22 cellular contexts compared by ENCODE assay signal in the genomic region with DNA sequence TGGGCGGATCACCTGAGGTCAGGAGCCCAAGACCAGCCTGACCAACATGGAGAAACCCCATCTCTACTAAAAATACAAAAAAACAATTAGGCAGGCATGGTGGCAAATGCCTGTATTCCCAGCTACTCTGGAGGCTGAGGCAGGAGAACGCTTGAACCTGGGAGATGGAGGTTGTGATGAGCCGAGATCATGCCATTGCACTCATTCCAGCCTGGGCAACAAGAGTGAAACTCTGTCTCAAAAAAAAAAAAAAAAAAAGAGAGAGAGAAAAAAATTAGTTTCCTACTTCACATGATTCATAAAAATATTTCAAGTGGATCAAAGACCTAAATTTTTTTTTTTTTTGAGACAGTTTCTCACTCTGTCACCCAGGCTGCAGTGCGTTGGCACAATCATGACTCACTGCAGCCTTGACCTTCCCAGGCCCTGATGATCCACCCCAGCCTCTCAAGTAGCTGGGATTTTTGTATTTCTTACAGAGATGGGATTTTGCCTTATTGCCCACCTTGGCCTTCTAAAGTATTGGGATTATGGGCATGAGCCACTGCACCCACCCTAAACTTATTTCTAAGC. TPM values are rescaled to one million over a fixed set of nuclear protein-coding genes. Genes with fewer than 3 reads are reported as not detected.
A peak's percentile ranks its signal among the peaks of the same experiment; 100 is the strongest.
DNase-seq lines count a peak whose midpoint lies in the region; TF ChIP-seq lines count a peak whose summit lies in the region.
"Had no signal": no experiment of that assay in that cellular context is flagged by ENCODE, and none has a peak within 500 bp of the region (broad histone marks: within the 10 kb centered on the region; RNA-seq: fewer than 3 reads in every experiment).

No MANE protein-coding gene starts in this region.

- in situ Hi-C loops in mammary epithelial cell (cut with MboI; ENCODE audit: low sequenced_read_pairs in 2 of 2), result no loop called here

- no peaks in the 10 kb centered on the region for H4K20me1 ChIP-seq in mammary epithelial cell (ENCODE audit: insufficient read depth, low read length)
- H4K20me1 ChIP-seq in PC-9 (ENCODE audit: insufficient read depth), result no peaks in the 10 kb centered on the region

- H3K9me3 Mint-ChIP-seq in MCF 10A (ENCODE audit: unreplicated experiment), result no peaks in the 10 kb centered on the region
- H3K9me3 Mint-ChIP-seq in chondrocyte (ENCODE audit: low read depth), result peaks cover 3% of the 10 kb centered on the region
- H3K9me3 Mint-ChIP-seq: CD8-positive, alpha-beta memory T cell; H9; memory B cell; naive thymus-derived CD8-positive, alpha-beta T cell had no signal

- H3K27ac ChIP-seq in mammary epithelial cell (ENCODE audit: insufficient read depth, low read depth, low read length), result no peak overlapping the region
- H3K27ac ChIP-seq in PC-9, result peak overlapping the region; percentile 33; the same call in 1 of the 2 replicates
- H3K27ac ChIP-seq: heart right ventricle, Peyer's patch had no signal

- H3K27ac Mint-ChIP-seq in MCF 10A (ENCODE audit: low read depth, unreplicated experiment), result no peak overlapping the region
- peak overlapping the region; percentile 12 for H3K27ac Mint-ChIP-seq in chondrocyte (ENCODE audit: unreplicated experiment)
- H3K27ac Mint-ChIP-seq: CD8-positive, alpha-beta memory T cell; H9; memory B cell had no signal

- H3K4me2 ChIP-seq in mammary epithelial cell (ENCODE audit: insufficient read depth, low read depth, low read length), result no peak overlapping the region
- no peak overlapping the region for H3K4me2 ChIP-seq in PC-9

- H3F3A ChIP-seq in PC-9 (ENCODE audit: insufficient read depth, low read depth), result peaks cover 14% of the 10 kb centered on the region

- H3K4me3 Mint-ChIP-seq in MCF 10A (ENCODE audit: unreplicated experiment) (no peak overlapping the region), chondrocyte (ENCODE audit: unreplicated experiment) (no peak overlapping the region)
- H3K4me3 Mint-ChIP-seq: CD8-positive, alpha-beta memory T cell; H9; memory B cell; naive thymus-derived CD8-positive, alpha-beta T cell had no signal

- no peaks in the 10 kb centered on the region for H3K9me3 ChIP-seq in mammary epithelial cell (replicated peaks; ENCODE audit: insufficient read depth, low read length)
- H3K9me3 ChIP-seq in PC-9 (ENCODE audit: insufficient read depth, low read depth), result no peaks in the 10 kb centered on the region
- H3K9me3 ChIP-seq: heart right ventricle, Peyer's patch had no signal

- no TSS peak for BruUV-seq in MCF 10A (replicated peaks; lab: Mats Ljungman, UMichigan)
- no TSS peak for BruUV-seq in mammary epithelial cell (replicated peaks; lab: Mats Ljungman, UMichigan)
- no TSS peak for BruUV-seq in PC-9 (replicated peaks; lab: Mats Ljungman, UMichigan)

- H3K27me3 Mint-ChIP-seq in MCF 10A (ENCODE audit: insufficient read depth, unreplicated experiment), result no peaks in the 10 kb centered on the region
- H3K27me3 Mint-ChIP-seq in chondrocyte (ENCODE audit: low read depth), result no peaks in the 10 kb centered on the region
- H3K27me3 Mint-ChIP-seq: CD8-positive, alpha-beta memory T cell; memory B cell; naive thymus-derived CD8-positive, alpha-beta T cell had no signal

- 98% methylated on average over 4 of the region's 4 CpGs for WGBS in mammary epithelial cell (ENCODE audit: low coverage, missing lambda C conversion rate)

- peaks cover 6% of the 10 kb centered on the region for H3K36me3 ChIP-seq in mammary epithelial cell (ENCODE audit: insufficient read depth, low read length)
- H3K36me3 ChIP-seq in PC-9 (ENCODE audit: low read depth), result peaks cover 42% of the 10 kb centered on the region

- no peak for TF ChIP-seq CTCF in MCF 10A (IDR thresholded peaks at IDR 0.05; ENCODE audit: unreplicated experiment)
- TF ChIP-seq CTCF in mammary epithelial cell (conservative IDR thresholded peaks at IDR 0.05 in 1 of 2, IDR thresholded peaks at IDR 0.05 in 1 of 2; ENCODE audit: extremely low read depth in 1 of 2, insufficient read depth in 1 of 2, low read depth in 1 of 2, low read length in 2 of 2), result no peak
- no peak for TF ChIP-seq CTCF in PC-9 (conservative IDR thresholded peaks at IDR 0.05)
- TF ChIP-seq CTCF in chondrocyte (IDR thresholded peaks at IDR 0.05), result no peak

- intact Hi-C loops in MCF 10A (cut with micrococcal nuclease), result no loop called here
- intact Hi-C loops in mammary epithelial cell (cut with micrococcal nuclease), result no loop called here
- intact Hi-C loops in PC-9 (cut with micrococcal nuclease; ENCODE audit: unreplicated experiment), result no loop called here

- H3K9me2 ChIP-seq in PC-9 (ENCODE audit: insufficient read depth), result no peaks in the 10 kb centered on the region

- H3K4me1 ChIP-seq in mammary epithelial cell (ENCODE audit: insufficient read depth, low read length) (no peaks in the 10 kb centered on the region), PC-9 (replicated peaks; ENCODE audit: insufficient read depth) (no peaks in the 10 kb centered on the region)
- H3K4me1 ChIP-seq: heart right ventricle, Peyer's patch had no signal

- dilution Hi-C loops in mammary epithelial cell (cut with HindIII; ENCODE audit: low sequenced_read_pairs), result no loop called here

- H2AFZ ChIP-seq in mammary epithelial cell (ENCODE audit: low read depth, low read length) (no peak overlapping the region), PC-9 (no peak overlapping the region)

- H3K79me2 ChIP-seq in mammary epithelial cell (ENCODE audit: insufficient read depth, low read length) (no peaks in the 10 kb centered on the region), PC-9 (ENCODE audit: low read depth) (no peaks in the 10 kb centered on the region)

- CTCF ChIA-PET in MCF 10A (lab: Yijun Ruan, JAX) (no interaction called here), mammary epithelial cell (lab: Charles Lee; ENCODE audit: low non-redundant PET) (no interaction called here), PC-9 (lab: Charles Lee) (no interaction called here)

- POLR2A ChIA-PET in MCF 10A (lab: Yijun Ruan, JAX), result interaction anchor here (0.7 to 1.4 kb wide), 5 partner anchors 15 to 1061 kb away, joined by 3 to 4 read pairs (median 3); a partner anchor contains a TSS
- POLR2A ChIA-PET in PC-9 (lab: Charles Lee; ENCODE audit: unreplicated experiment), result no interaction called here

- H3K27me3 ChIP-seq in mammary epithelial cell (ENCODE audit: insufficient read depth, low read length) (no peaks in the 10 kb centered on the region), PC-9 (ENCODE audit: insufficient read depth, low read depth) (no peaks in the 10 kb centered on the region)
- H3K27me3 ChIP-seq: heart right ventricle, Peyer's patch had no signal

- no peaks in the 10 kb centered on the region for H3K4me1 Mint-ChIP-seq in MCF 10A (ENCODE audit: insufficient read depth, unreplicated experiment)
- H3K4me1 Mint-ChIP-seq in chondrocyte (ENCODE audit: low read depth), result no peaks in the 10 kb centered on the region
- H3K4me1 Mint-ChIP-seq: CD8-positive, alpha-beta memory T cell; H9; memory B cell; naive thymus-derived CD8-positive, alpha-beta T cell had no signal

- no peak overlapping the region for H3K9ac ChIP-seq in mammary epithelial cell (ENCODE audit: insufficient read depth, low read length)

- H3K4me3 ChIP-seq in mammary epithelial cell (replicated peaks in 1 of 3; ENCODE audit: insufficient read depth in 1 of 3, low read depth in 2 of 3, low read length in 3 of 3) (no peak overlapping the region), PC-9 (no peak overlapping the region)
- H3K4me3 ChIP-seq: heart right ventricle, Peyer's patch had no signal

- DNase-seq in MCF 10A (ENCODE audit: unreplicated experiment) (peak; percentile 47), mammary epithelial cell (no peak), PC-9 (peak in 1 of 2 experiments; percentile 62), chondrocyte (ENCODE audit: low spot score) (no peak), stromal cell of bone marrow (ENCODE audit: low read depth) (peak; percentile 58), anterior cingulate cortex (lab: John Stamatoyannopoulos, UW) (no peak)
- no peak for DNase-seq in central memory CD4-positive, alpha-beta T cell
- no peak for DNase-seq in stimulated activated CD4-positive, alpha-beta T cell treated with anti-CD3 and anti-CD28 coated beads, Interleukin-2, amount 100 ng/mL, for 24 hours
- DNase-seq: activated CD4-positive, alpha-beta T cell treated with anti-CD3 and anti-CD28 coated beads, Interleukin-2, amount 50 U/mL, for 1 hour; activated naive CD4-positive, alpha-beta T cell treated with Interleukin-2 at 50 U/mL for 16 hours; activated T-cell treated with anti-CD3 and anti-CD28 coated beads for 4 hours; caudate nucleus; CD8-positive, alpha-beta memory T cell; H9; heart right ventricle; islet precursor cell; naive thymus-derived CD8-positive, alpha-beta T cell; NCI-H1417 treated with DMSO at 0.1 percent for 48 hours; NCI-H2171 treated with DMSO at 0.1 percent for 48 hours; Peyer's patch; stimulated activated CD4-positive, alpha-beta T cell treated with anti-CD3 and anti-CD28 coated beads, Interleukin-2, amount 100 ng/mL, for 48 hours had no signal

- peaks cover 58% of the 10 kb centered on the region for H3K36me3 Mint-ChIP-seq in MCF 10A (ENCODE audit: insufficient read depth, unreplicated experiment)
- peaks cover 19% of the 10 kb centered on the region for H3K36me3 Mint-ChIP-seq in chondrocyte (ENCODE audit: low read depth)

RNA-seq across cellular contexts. Expression of a gene that starts 24.9 kb away (rescaled TPM):
- total RNA-seq in MCF 10A (2022) (61.5 and 62.3 TPM in 2 replicates), mammary epithelial cell (10 to 100 TPM; 39.2 to 57.1 TPM), PC-9 (2021) (175 and 191 TPM in 2 replicates), chondrocyte (51.7 to 67.7 TPM (median 52.9 TPM) in 3 replicates)
- polyA plus RNA-seq in mammary epithelial cell, result 32.3 TPM
- 46.0 TPM for polyA minus RNA-seq in mammary epithelial cell

RNA-seq across cellular contexts. Expression of a gene that starts 25.0 kb away (rescaled TPM):
- total RNA-seq in MCF 10A (2022), result 27.7 and 29.8 TPM in 2 replicates
- 10 to 100 TPM; 39.3 to 51.8 TPM for total RNA-seq in mammary epithelial cell
- 38.5 TPM for polyA plus RNA-seq in mammary epithelial cell
- 61.9 TPM for polyA minus RNA-seq in mammary epithelial cell
- 98.4 and 108 TPM in 2 replicates for total RNA-seq in PC-9 (2021)
- 34.7 to 50.2 TPM (median 35.9 TPM) in 3 replicates for total RNA-seq in chondrocyte

RNA-seq across cellular contexts. Expression of a gene that starts 25.3 kb away (rescaled TPM):
- total RNA-seq in MCF 10A (2022) (40.5 and 43.9 TPM in 2 replicates), mammary epithelial cell (10 to 100 TPM; 38.7 to 52.4 TPM), PC-9 (2021) (146 and 170 TPM in 2 replicates), chondrocyte (51.3 to 85.0 TPM (median 51.8 TPM) in 3 replicates)
- 7.5 TPM for polyA plus RNA-seq in mammary epithelial cell
- polyA minus RNA-seq in mammary epithelial cell, result 63.5 TPM

Comparison
In these comparisons a context has a peak if more than half of its experiments do, and no peak if none do; other contexts are left out.
1. DNase-seq: peak in MCF 10A (single experiment) and stromal cell of bone marrow (single experiment); none in mammary epithelial cell (single experiment), chondrocyte (single experiment), anterior cingulate cortex (0 of 58), central memory CD4-positive, alpha-beta T cell (single experiment) and stimulated activated CD4-positive, alpha-beta T cell treated with anti-CD3 and anti-CD28 coated beads, Interleukin-2, amount 100 ng/mL, for 24 hours (0 of 2).